In the genomic region with DNA sequence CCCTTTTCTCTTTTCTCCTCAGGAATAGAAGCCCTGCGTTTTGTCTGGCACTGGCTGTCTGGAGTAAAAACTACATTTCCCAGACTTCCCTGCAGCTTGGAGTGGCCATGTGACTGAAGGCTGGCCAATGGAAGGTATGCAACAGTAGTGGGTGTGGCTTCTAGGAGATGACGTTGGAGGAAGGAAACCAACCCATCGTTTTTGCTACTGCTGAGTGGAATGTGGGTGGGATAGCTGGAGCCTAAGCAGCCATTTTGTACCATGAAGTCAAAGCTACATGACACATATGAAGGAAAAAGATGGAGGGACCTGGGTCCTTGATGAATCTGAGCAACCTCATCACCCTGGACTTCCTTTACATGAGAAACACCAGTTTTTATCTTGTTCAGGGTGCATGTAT, we compare ENCODE assay signal across 10 cellular contexts. TPM values are rescaled to one million over a fixed set of nuclear protein-coding genes. Genes with fewer than 3 reads are reported as not detected.
A peak's percentile ranks its signal among the peaks of the same experiment; 100 is the strongest.
DNase-seq lines count a peak whose midpoint lies in the region; FAIRE-seq and TF ChIP-seq lines count a peak whose summit lies in the region.
"Had no signal": no experiment of that assay in that cellular context is flagged by ENCODE, and none has a peak within 500 bp of the region (broad histone marks: within the 10 kb centered on the region; RNA-seq: fewer than 3 reads in every experiment).

No MANE protein-coding gene starts in this region.

- peak; percentile 88 for FAIRE-seq in urothelium cell line (lab: Jason Lieb, UNC)

- H3K27me3 Mint-ChIP-seq in MCF 10A (ENCODE audit: insufficient read depth, unreplicated experiment) = no peaks in the 10 kb centered on the region

- intact Hi-C loops in MCF 10A (cut with micrococcal nuclease) = no loop called here
- intact Hi-C loops in breast epithelium (cut with DNase I; ENCODE audit: low total_unique reads) = no loop called here
- intact Hi-C loops in stomach (cut with DNase I; ENCODE audit: low total_unique reads) = no loop called here

- no peaks in the 10 kb centered on the region for H3K4me1 Mint-ChIP-seq in MCF 10A (ENCODE audit: insufficient read depth, unreplicated experiment)

- H3K27me3 ChIP-seq in breast epithelium = no peaks in the 10 kb centered on the region
- peaks cover 0 to 37% (median 0%) of the 10 kb centered on the region in 3 donors for H3K27me3 ChIP-seq in stomach

- H3K4me3 Mint-ChIP-seq in MCF 10A (ENCODE audit: unreplicated experiment) = no peak overlapping the region

- 20 to 31% (median 27%) methylated on average over 3 of the region's 3 CpGs for WGBS in stomach, 5 donors

- TF ChIP-seq POLR2A in breast epithelium (IDR thresholded peaks at IDR 0.05) (no peak), erythroblast (IDR thresholded peaks at IDR 0.05; ENCODE audit: low read length) (no peak), stomach (IDR thresholded peaks at IDR 0.05) (no peak)

- H3K27ac Mint-ChIP-seq in MCF 10A (ENCODE audit: low read depth, unreplicated experiment) = no peak overlapping the region

- H3K36me3 ChIP-seq in breast epithelium (no peaks in the 10 kb centered on the region), stomach (no peaks in the 10 kb centered on the region)

- no peak for TF ChIP-seq EP300 in stomach (IDR thresholded peaks at IDR 0.05)

- CTCF ChIA-PET in MCF 10A (lab: Yijun Ruan, JAX) = no interaction called here

- no TSS peak for BruUV-seq in MCF 10A (replicated peaks; lab: Mats Ljungman, UMichigan)

- H3K4me1 ChIP-seq in breast epithelium (no peaks in the 10 kb centered on the region), stomach (no peaks in the 10 kb centered on the region)

- H3K27ac ChIP-seq in breast epithelium (no peak overlapping the region), stomach (no peak overlapping the region)
- H3K27ac ChIP-seq: C4-2B had no signal

- no peaks in the 10 kb centered on the region for H3K9me3 Mint-ChIP-seq in MCF 10A (ENCODE audit: unreplicated experiment)

- POLR2A ChIA-PET in MCF 10A (lab: Yijun Ruan, JAX) = interaction anchor here (0.6 kb wide), 1 partner anchor 865 kb away, joined by 3 read pairs; no protein-coding TSS in a partner anchor

- no peak for TF ChIP-seq CTCF in MCF 10A (IDR thresholded peaks at IDR 0.05; ENCODE audit: unreplicated experiment)
- no peak for TF ChIP-seq CTCF in breast epithelium (IDR thresholded peaks at IDR 0.05)
- no peak for TF ChIP-seq CTCF in stomach (IDR thresholded peaks at IDR 0.05)

- H3K36me3 Mint-ChIP-seq in MCF 10A (ENCODE audit: insufficient read depth, unreplicated experiment) = no peaks in the 10 kb centered on the region

- H3K9me3 ChIP-seq in breast epithelium = no peaks in the 10 kb centered on the region
- peaks cover 0 to 8% (median 0%) of the 10 kb centered on the region in 4 donors for H3K9me3 ChIP-seq in stomach

- no peak overlapping the region for H3K4me3 ChIP-seq in breast epithelium
- no peak overlapping the region for H3K4me3 ChIP-seq in stomach

- DNase-seq in MCF 10A (ENCODE audit: unreplicated experiment) = peak; percentile 36
- no peak for DNase-seq in breast epithelium (ENCODE audit: low spot score in 2 of 2)
- peak; percentile 54 for DNase-seq in RKO (ENCODE audit: low spot score)
- peak; percentile 23 to 30 for DNase-seq in erythroblast (lab: John Stamatoyannopoulos, UW)
- peak; percentile 66 for DNase-seq in urothelium cell line (ENCODE audit: low spot score)
- no peak for DNase-seq in GM19238 (ENCODE audit: insufficient read length, low spot score)
- no peak for DNase-seq in NCI-H2081 treated with DMSO at 0.1 percent for 48 hours (lab: John Stamatoyannopoulos, UW)
- DNase-seq in stomach = no peak

RNA-seq across cellular contexts. Expression of gene FGF3, which starts 19.6 kb away (rescaled TPM):
- total RNA-seq in MCF 10A (2022) (not detected in 2 replicates), breast epithelium (not detected), stomach (not detected)
- not detected for polyA plus RNA-seq in stomach
- total RNA-seq: Right ventricle myocardium inferior had no signal

RNA-seq across cellular contexts. Expression of gene FGF4, which starts 24.4 kb away (rescaled TPM):
- not detected in 2 replicates for total RNA-seq in MCF 10A (2022)
- not detected for total RNA-seq in breast epithelium
- not detected for total RNA-seq in stomach
- not detected for polyA plus RNA-seq in stomach
- total RNA-seq: Right ventricle myocardium inferior had no signal

Comparison
In these comparisons a context has a peak if more than half of its experiments do, and no peak if none do; other contexts are left out.
1. DNase-seq: peak in MCF 10A (single experiment), RKO (single experiment), erythroblast (2 of 2) and urothelium cell line (single experiment); none in breast epithelium (0 of 2), GM19238 (single experiment), NCI-H2081 treated with DMSO at 0.1 percent for 48 hours (single experiment) and stomach (single experiment).